ENCODE assay signal across 9 cellular contexts in the genomic region with DNA sequence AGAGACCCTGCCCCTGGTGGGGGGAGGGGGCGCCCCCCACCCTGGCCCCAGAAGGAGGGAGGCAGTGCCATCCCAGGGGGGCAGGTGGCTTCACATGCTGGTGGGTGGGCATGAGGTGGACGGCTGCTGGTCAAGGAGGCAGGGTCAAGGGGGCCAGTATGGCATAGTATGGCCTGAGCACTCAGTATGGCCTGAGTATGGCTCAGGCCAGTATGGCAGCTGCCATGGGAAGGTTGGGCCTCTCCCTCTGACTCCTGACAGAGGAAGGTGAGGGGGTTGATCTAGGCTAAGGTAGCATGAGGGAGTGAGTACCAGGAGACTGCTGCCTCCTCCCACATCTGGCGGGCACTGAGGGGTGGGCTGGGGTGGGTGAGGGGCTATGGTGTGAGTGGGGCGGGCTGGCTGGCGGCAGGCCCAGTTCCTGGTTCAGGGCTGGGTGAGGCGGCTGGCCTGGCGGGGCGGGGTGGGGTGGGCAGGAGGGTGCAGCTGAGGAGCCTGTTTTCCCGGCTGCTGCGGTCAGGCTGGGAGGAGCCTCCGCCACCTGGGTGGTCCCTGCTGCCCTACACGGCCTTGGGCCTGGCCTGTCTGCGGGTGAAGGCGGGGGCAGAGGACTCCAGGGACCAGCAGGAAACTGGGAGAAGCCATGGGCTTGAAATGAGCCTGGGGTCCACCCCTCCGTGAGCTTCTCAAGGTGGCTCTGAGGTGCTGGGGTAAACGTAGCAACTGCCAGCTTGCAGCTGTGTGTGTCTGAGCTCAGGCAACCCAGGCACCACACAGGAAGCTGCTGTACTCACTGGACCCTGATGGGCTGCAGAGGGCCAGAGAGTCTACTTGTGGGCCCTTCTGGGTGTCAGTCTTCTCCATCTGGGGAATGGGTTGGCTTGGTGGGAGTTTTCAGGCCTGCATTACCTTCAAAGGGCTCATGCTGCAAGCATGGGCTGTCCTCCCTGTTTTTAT. TPM values are rescaled to one million over a fixed set of nuclear protein-coding genes. Genes with fewer than 3 reads are reported as not detected.
DNase-seq lines count a peak whose midpoint lies in the region; ATAC-seq and TF ChIP-seq lines count a peak whose summit lies in the region.
"Had no signal": no experiment of that assay in that cellular context is flagged by ENCODE, and none has a peak within 500 bp of the region (broad histone marks: within the 10 kb centered on the region; RNA-seq: fewer than 3 reads in every experiment).

No MANE protein-coding gene starts in this region.

- peak overlapping the region; percentile 24; the same call in 1 of the 2 replicates for H3K4me3 ChIP-seq in PC-9
- H3K4me3 ChIP-seq in esophagus muscularis mucosa: no peak overlapping the region

- no peak for ATAC-seq in HG02610 (IDR thresholded peaks at IDR 0.05; ENCODE audit: unreplicated experiment)

- DNase-seq in A172 (ENCODE audit: low spot score) (peak; percentile 66), PC-9 (peak; percentile 68 to 94), esophagus muscularis mucosa (ENCODE audit: extremely low spot score) (no peak), nephron progenitor cell (peak; percentile 75), NK-92 (lab: John Stamatoyannopoulos, UW; ENCODE audit: unreplicated experiment) (no peak), NCI-H1436 treated with DMSO at 0.1 percent for 48 hours (lab: John Stamatoyannopoulos, UW) (no peak), DMS153 (lab: John Stamatoyannopoulos, UW) (no peak)
- DNase-seq: CD4-positive, CD25-positive, alpha-beta regulatory T cell had no signal

- intact Hi-C loops in PC-9 (cut with micrococcal nuclease; ENCODE audit: unreplicated experiment): loop anchor here (1.0 kb wide), 3 partner anchors 14 to 52 kb away; no protein-coding TSS in a partner anchor
- intact Hi-C loops in esophagus muscularis mucosa (cut with DNase I): no loop called here

- H3K9me2 ChIP-seq in PC-9 (ENCODE audit: insufficient read depth): no peaks in the 10 kb centered on the region

- BruUV-seq in PC-9 (replicated peaks; lab: Mats Ljungman, UMichigan): no TSS peak

- H3K36me3 ChIP-seq in PC-9 (ENCODE audit: low read depth) (no peaks in the 10 kb centered on the region), esophagus muscularis mucosa (no peaks in the 10 kb centered on the region)

- H3K4me1 Mint-ChIP-seq in nephron progenitor cell: peaks cover 81% of the 10 kb centered on the region

- no peak for TF ChIP-seq POLR2A in esophagus muscularis mucosa (IDR thresholded peaks at IDR 0.05; ENCODE audit: low read depth)

- H3K4me2 ChIP-seq in PC-9: peak overlapping the region; percentile 73

- H3K9me3 Mint-ChIP-seq in nephron progenitor cell: no peaks in the 10 kb centered on the region
- H3K9me3 Mint-ChIP-seq: CD4-positive, CD25-positive, alpha-beta regulatory T cell had no signal

- TF ChIP-seq EP300 in esophagus muscularis mucosa (IDR thresholded peaks at IDR 0.05): no peak

- no peaks in the 10 kb centered on the region for H3K9me3 ChIP-seq in PC-9 (ENCODE audit: insufficient read depth, low read depth)
- H3K9me3 ChIP-seq in esophagus muscularis mucosa: no peaks in the 10 kb centered on the region

- no peak for TF ChIP-seq CTCF in PC-9 (conservative IDR thresholded peaks at IDR 0.05)
- TF ChIP-seq CTCF in esophagus muscularis mucosa (IDR thresholded peaks at IDR 0.05): no peak
- no peak for TF ChIP-seq CTCF in nephron progenitor cell (IDR thresholded peaks at IDR 0.05)

- no peaks in the 10 kb centered on the region for H3K27me3 ChIP-seq in PC-9 (ENCODE audit: insufficient read depth, low read depth)
- no peaks in the 10 kb centered on the region for H3K27me3 ChIP-seq in esophagus muscularis mucosa

- 39% methylated on average over 4 of the region's 16 CpGs for WGBS in esophagus muscularis mucosa

- POLR2A ChIA-PET in PC-9 (lab: Charles Lee; ENCODE audit: unreplicated experiment): interaction anchor here (0.5 to 2.0 kb wide), 4 partner anchors 56 to 237 kb away, joined by 6 to 24 read pairs (median 8); no protein-coding TSS in a partner anchor

- peaks cover 14% of the 10 kb centered on the region for H3K36me3 Mint-ChIP-seq in nephron progenitor cell (ENCODE audit: low read depth)
- H3K36me3 Mint-ChIP-seq: CD4-positive, CD25-positive, alpha-beta regulatory T cell had no signal

- no peak overlapping the region for H2AFZ ChIP-seq in PC-9

- H3K27ac ChIP-seq in PC-9: peak overlapping the region; percentile 77
- H3K27ac ChIP-seq in esophagus muscularis mucosa (replicated peaks in 1 of 4): peak overlapping the region; percentile 77 to 83 (median 82)

- no peak overlapping the region for H3K4me3 Mint-ChIP-seq in nephron progenitor cell

- H3K4me1 ChIP-seq in PC-9 (replicated peaks; ENCODE audit: insufficient read depth) (peaks cover 53% of the 10 kb centered on the region), esophagus muscularis mucosa (peaks cover 67 to 94% (median 73%) of the 10 kb centered on the region in 4 donors)

- peaks cover 38% of the 10 kb centered on the region for H4K20me1 ChIP-seq in PC-9 (ENCODE audit: insufficient read depth)

- H3F3A ChIP-seq in PC-9 (ENCODE audit: insufficient read depth, low read depth): peaks cover 39% of the 10 kb centered on the region; the same call in 1 of the 2 replicates

- peaks cover 9% of the 10 kb centered on the region for H3K27me3 Mint-ChIP-seq in nephron progenitor cell (ENCODE audit: low read depth, poor library complexity)

- no peak overlapping the region for H3K27ac Mint-ChIP-seq in nephron progenitor cell
- H3K27ac Mint-ChIP-seq: CD4-positive, CD25-positive, alpha-beta regulatory T cell had no signal

- CTCF ChIA-PET in PC-9 (lab: Charles Lee): no interaction called here

- peaks cover 95% of the 10 kb centered on the region for H3K79me2 ChIP-seq in PC-9 (ENCODE audit: low read depth)

RNA-seq across cellular contexts. Expression of gene RAI1, which starts 57.0 kb away (rescaled TPM):
- 5.9 and 8.8 TPM in 2 replicates for total RNA-seq in A172 (2014; rRNA removed; shearing (Covaris generic))
- total RNA-seq in PC-9 (2021): 86.3 and 92.9 TPM in 2 replicates
- 10 to 100 TPM; 18.7 to 41.3 (median 28.3) TPM for total RNA-seq in esophagus muscularis mucosa

Comparison
In these comparisons a context has a peak if more than half of its experiments do, and no peak if none do; other contexts are left out.
1. DNase-seq: peak in A172 (single experiment), PC-9 (2 of 2) and nephron progenitor cell (single experiment); none in esophagus muscularis mucosa (single experiment), NK-92 (single experiment), NCI-H1436 treated with DMSO at 0.1 percent for 48 hours (single experiment) and DMS153 (single experiment).